ENCODE assay signal across 8 cellular contexts in genomic region chr4:87848622-87849351, GRCh38. TPM values are rescaled to one million over a fixed set of nuclear protein-coding genes. Genes with fewer than 3 reads are reported as not detected.
A peak's percentile ranks its signal among the peaks of the same experiment; 100 is the strongest.
DNase-seq lines count a peak whose midpoint lies in the region; ATAC-seq and TF ChIP-seq lines count a peak whose summit lies in the region.

No MANE protein-coding gene starts in this region.

- ATAC-seq in SK-N-SH treated with all-trans-retinoic acid at 6 μM for 48 hours, result peak; percentile 97
- peak; percentile 78 for ATAC-seq in central memory CD8-positive, alpha-beta T cell (replicated peaks; ENCODE audit: extremely low read depth, poor library complexity, severe bottlenecking)

- H3K9me3 Mint-ChIP-seq in central memory CD8-positive, alpha-beta T cell, result no peaks in the 10 kb centered on the region

- peaks cover 7% of the 10 kb centered on the region for H3K4me1 Mint-ChIP-seq in central memory CD8-positive, alpha-beta T cell

- H3K36me3 Mint-ChIP-seq in central memory CD8-positive, alpha-beta T cell (ENCODE audit: insufficient read depth), result no peaks in the 10 kb centered on the region

- H3K27me3 Mint-ChIP-seq in central memory CD8-positive, alpha-beta T cell, result peaks cover 40% of the 10 kb centered on the region

- DNase-seq in NCI-H1417 (lab: John Stamatoyannopoulos, UW) (peak; percentile 39 to 79 (median 54)), NCI-H1417 treated with DMSO at 0.1 percent for 48 hours (lab: John Stamatoyannopoulos, UW) (no peak), H4 (ENCODE audit: low spot score) (peak; percentile 63), M059J (ENCODE audit: low read depth) (peak; percentile 55), kidney glomerular epithelial cell (lab: John Stamatoyannopoulos, UW) (peak; percentile 31)
- no peak for DNase-seq in central memory CD8-positive, alpha-beta T cell (ENCODE audit: low spot score in 2 of 2)
- DNase-seq in stimulated activated CD4-positive, alpha-beta T cell treated with anti-CD3 and anti-CD28 coated beads, Interleukin-2, amount 100 ng/mL, for 4 hours (ENCODE audit: low read depth), result peak; percentile 7

- H3K27ac Mint-ChIP-seq in central memory CD8-positive, alpha-beta T cell (ENCODE audit: low read depth), result no peak overlapping the region

- H3K4me3 Mint-ChIP-seq in central memory CD8-positive, alpha-beta T cell, result peak overlapping the region; percentile 11

TF ChIP-seq in SK-N-SH treated with all-trans-retinoic acid at 6 μM for 48 hours, 23 proteins besides CTCF, POLR2A, EP300 and RAD21:
- TF ChIP-seq CSRNP3 (CRISPR knock-in tag; IDR thresholded peaks at IDR 0.05) (no peak), CREB5 (CRISPR knock-in tag; IDR thresholded peaks at IDR 0.05; ENCODE audit: low read depth) (no peak), GLIS3 (CRISPR knock-in tag; IDR thresholded peaks at IDR 0.05) (no peak), TSHZ2 (CRISPR knock-in tag; IDR thresholded peaks at IDR 0.05) (no peak), ZFP30 (CRISPR knock-in tag; IDR thresholded peaks at IDR 0.05) (no peak), PATZ1 (CRISPR knock-in tag; IDR thresholded peaks at IDR 0.05; ENCODE audit: borderline replicate concordance) (no peak), SNAI2 (CRISPR knock-in tag; IDR thresholded peaks at IDR 0.05) (no peak)

RNA-seq across cellular contexts. Expression of gene MEPE, which starts 16.0 kb away (rescaled TPM):
- total RNA-seq in H4 (2014; rRNA removed; shearing (Covaris generic)), result not detected in 2 replicates
- total RNA-seq in M059J (2014; rRNA removed; shearing (Covaris generic)), result 0.07 TPM in 1 of 2 replicates, not detected in the other

RNA-seq across cellular contexts. Expression of gene IBSP, which starts 49.4 kb away (rescaled TPM):
- total RNA-seq in H4 (2014; rRNA removed; shearing (Covaris generic)), result not detected in 2 replicates
- not detected in 2 replicates for total RNA-seq in M059J (2014; rRNA removed; shearing (Covaris generic))

Comparison
In these comparisons a context has a peak if more than half of its experiments do, and no peak if none do; other contexts are left out.
1. DNase-seq: peak in NCI-H1417 (3 of 3), H4 (single experiment), M059J (single experiment), kidney glomerular epithelial cell (single experiment) and stimulated activated CD4-positive, alpha-beta T cell treated with anti-CD3 and anti-CD28 coated beads, Interleukin-2, amount 100 ng/mL, for 4 hours (single experiment); none in NCI-H1417 treated with DMSO at 0.1 percent for 48 hours (single experiment) and central memory CD8-positive, alpha-beta T cell (0 of 2).